16 cellular contexts compared by ENCODE assay signal in genomic region chr5:154118385-154118784, GRCh38.
DNase-seq lines count a peak whose midpoint lies in the region; ATAC-seq and TF ChIP-seq lines count a peak whose summit lies in the region.
"Had no signal": no experiment of that assay in that cellular context is flagged by ENCODE, and none has a peak within 500 bp of the region (broad histone marks: within the 10 kb centered on the region; RNA-seq: fewer than 3 reads in every experiment).

No MANE protein-coding gene starts in this region.

- H3K9me3 ChIP-seq in osteoblast (ENCODE audit: low read depth, low read length): no peaks in the 10 kb centered on the region

- POLR2A ChIA-PET in activated CD4-positive, alpha-beta memory T cell treated with anti-CD3 and anti-CD28 coated beads, Interleukin-2, amount 10 ng/mL, durations not matched to agents 7 days and 5 days (lab: Charles Lee): no interaction called here

- no peaks in the 10 kb centered on the region for H3K4me1 Mint-ChIP-seq in activated CD4-positive, alpha-beta memory T cell treated with anti-CD3 and anti-CD28 coated beads, Interleukin-2, amount 10 ng/mL, durations not matched to agents 7 days and 5 days

- ATAC-seq in GM19351 (IDR thresholded peaks at IDR 0.05; ENCODE audit: unreplicated experiment): peak; percentile 33

- DNase-seq in DMS79 (lab: John Stamatoyannopoulos, UW) (peak; percentile 92), osteoblast (ENCODE audit: insufficient read length, low spot score, missing footprints) (no peak), SIG-M5 (lab: John Stamatoyannopoulos, UW) (no peak)
- DNase-seq in central memory CD4-positive, alpha-beta T cell: no peak
- DNase-seq in activated CD4-positive, alpha-beta memory T cell treated with anti-CD3 and anti-CD28 coated beads, Interleukin-2, amount 10 ng/mL, durations not matched to agents 7 days and 5 days: no peak
- DNase-seq: CD4-positive, alpha-beta T cell; DND-41; HFFc6; NCI-H1436; NCI-H748 treated with DMSO at 0.1 percent for 48 hours had no signal

- H3K27me3 Mint-ChIP-seq in activated CD4-positive, alpha-beta memory T cell treated with anti-CD3 and anti-CD28 coated beads, Interleukin-2, amount 10 ng/mL, durations not matched to agents 7 days and 5 days: peaks cover 4% of the 10 kb centered on the region

- no peak for TF ChIP-seq CTCF in VCaP (conservative IDR thresholded peaks at IDR 0.05)
- no peak for TF ChIP-seq CTCF in osteoblast (IDR thresholded peaks at IDR 0.05; ENCODE audit: extremely low read depth, low read depth, low read length)

- H3K9me3 Mint-ChIP-seq in activated CD4-positive, alpha-beta memory T cell treated with anti-CD3 and anti-CD28 coated beads, Interleukin-2, amount 10 ng/mL, durations not matched to agents 7 days and 5 days: no peaks in the 10 kb centered on the region

- H3K36me3 ChIP-seq in osteoblast (ENCODE audit: insufficient read depth, low read length): no peaks in the 10 kb centered on the region

- no peaks in the 10 kb centered on the region for H4K20me1 ChIP-seq in osteoblast (ENCODE audit: insufficient read depth, low read length)

- H3K27ac ChIP-seq in VCaP (peak overlapping the region; percentile 70), osteoblast (ENCODE audit: low read depth, low read length) (no peak overlapping the region)
- H3K27ac ChIP-seq: HL-60, PC-9 had no signal

- H3K27me3 ChIP-seq in osteoblast (ENCODE audit: insufficient read depth, low read length): no peaks in the 10 kb centered on the region

- no peak overlapping the region for H3K4me3 Mint-ChIP-seq in activated CD4-positive, alpha-beta memory T cell treated with anti-CD3 and anti-CD28 coated beads, Interleukin-2, amount 10 ng/mL, durations not matched to agents 7 days and 5 days
- H3K4me3 Mint-ChIP-seq: B cell; CD4-positive, alpha-beta T cell; HFFc6 had no signal

- peaks cover 15% of the 10 kb centered on the region for H3K4me1 ChIP-seq in osteoblast (ENCODE audit: insufficient read depth, low read length)

- H3K36me3 Mint-ChIP-seq in activated CD4-positive, alpha-beta memory T cell treated with anti-CD3 and anti-CD28 coated beads, Interleukin-2, amount 10 ng/mL, durations not matched to agents 7 days and 5 days (ENCODE audit: low read depth): no peaks in the 10 kb centered on the region
- H3K36me3 Mint-ChIP-seq: IgD-negative memory B cell had no signal

- no peak overlapping the region for H3K4me3 ChIP-seq in osteoblast (ENCODE audit: insufficient read depth, low read length)
- H3K4me3 ChIP-seq: PC-9 had no signal

- H3K79me2 ChIP-seq in osteoblast (ENCODE audit: insufficient read depth, low read length): no peaks in the 10 kb centered on the region

- CTCF ChIA-PET in activated CD4-positive, alpha-beta memory T cell treated with anti-CD3 and anti-CD28 coated beads, Interleukin-2, amount 10 ng/mL, durations not matched to agents 7 days and 5 days (lab: Charles Lee): no interaction called here

- H3K4me2 ChIP-seq in osteoblast (ENCODE audit: insufficient read depth, low read length): peak overlapping the region; percentile 28

- peak overlapping the region; percentile 62 for H2AFZ ChIP-seq in osteoblast (ENCODE audit: low read length)
- H2AFZ ChIP-seq: PC-9 had no signal

- H3K27ac Mint-ChIP-seq in activated CD4-positive, alpha-beta memory T cell treated with anti-CD3 and anti-CD28 coated beads, Interleukin-2, amount 10 ng/mL, durations not matched to agents 7 days and 5 days: no peak overlapping the region
- H3K27ac Mint-ChIP-seq: B cell; CD4-positive, alpha-beta T cell; HFFc6; IgD-negative memory B cell had no signal
